ENCODE assay signal across 20 cellular contexts in the genomic region with DNA sequence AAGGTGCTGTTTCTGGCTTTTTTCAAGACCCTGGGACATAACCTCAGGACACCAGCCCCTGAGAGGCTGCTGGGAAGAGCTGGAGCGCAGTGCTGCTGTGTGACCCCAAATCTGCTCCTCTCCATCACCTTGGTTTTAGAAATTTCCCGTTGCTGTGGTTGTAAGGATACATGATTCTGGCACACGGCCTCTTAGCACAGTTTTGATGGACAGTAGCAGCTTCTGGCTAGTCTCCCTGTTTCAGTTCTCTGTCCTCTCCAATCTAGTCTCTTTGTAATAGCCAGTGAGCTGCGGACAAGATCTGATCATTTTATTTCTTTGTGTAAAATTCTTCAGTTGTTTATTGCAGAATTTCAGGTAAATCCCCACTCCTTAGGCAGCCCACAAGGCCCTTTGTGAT. TPM values are rescaled to one million over a fixed set of nuclear protein-coding genes. Genes with fewer than 3 reads are reported as not detected.
DNase-seq lines count a peak whose midpoint lies in the region; ATAC-seq and TF ChIP-seq lines count a peak whose summit lies in the region.
"Had no signal": no experiment of that assay in that cellular context is flagged by ENCODE, and none has a peak within 500 bp of the region (broad histone marks: within the 10 kb centered on the region; RNA-seq: fewer than 3 reads in every experiment).

No MANE protein-coding gene starts in this region.

- in situ Hi-C loops in transverse colon (cut with MboI; ENCODE audit: low pct_ligation_motif_present in 1 of 4, low pct_unique_long_range_greater_than_20kb in 1 of 4, low sequenced_read_pairs in 3 of 4): no loop called here

- peaks cover 6% of the 10 kb centered on the region for H3K27me3 ChIP-seq in CD4-positive, alpha-beta memory T cell (ENCODE audit: insufficient read depth, low read length)
- peaks cover 27% of the 10 kb centered on the region for H3K27me3 ChIP-seq in layer of hippocampus (ENCODE audit: control insufficient read depth, insufficient read depth, low read length)
- peaks cover 60% of the 10 kb centered on the region for H3K27me3 ChIP-seq in transverse colon

- no peak overlapping the region for H3K27ac ChIP-seq in CD4-positive, alpha-beta memory T cell (ENCODE audit: low read depth, low read length)
- H3K27ac ChIP-seq in layer of hippocampus (ENCODE audit: low read depth, low read length) (peak overlapping the region; percentile 19), transverse colon (no peak overlapping the region)

- POLR2A ChIA-PET in CD4-positive, alpha-beta memory T cell (lab: Charles Lee; ENCODE audit: partially characterized antibody): no interaction called here

- peaks cover 4 to 20% (median 11%) of the 10 kb centered on the region in 4 donors for H3K4me1 Mint-ChIP-seq in CD4-positive, alpha-beta memory T cell
- peaks cover 9% of the 10 kb centered on the region for H3K4me1 Mint-ChIP-seq in progenitor cell of endocrine pancreas (ENCODE audit: low read depth)
- H3K4me1 Mint-ChIP-seq in stimulated activated effector memory CD8-positive, alpha-beta T cell treated with anti-CD3 and anti-CD28 coated beads, Interleukin-12 subunit alpha, Interleukin-12 subunit beta, amount 100 ng/mL, for 72 hours: peaks cover 6% of the 10 kb centered on the region

- no peaks in the 10 kb centered on the region for H3K36me3 ChIP-seq in CD4-positive, alpha-beta memory T cell (ENCODE audit: insufficient read depth, low read length)
- H3K36me3 ChIP-seq in transverse colon: no peaks in the 10 kb centered on the region
- H3K36me3 ChIP-seq: BE2C had no signal

- DNase-seq in CD4-positive, alpha-beta memory T cell: no peak
- DNase-seq in LHCN-M2 (ENCODE audit: low read depth) (peak; percentile 29), progenitor cell of endocrine pancreas (ENCODE audit: low spot score, unreplicated experiment) (no peak), posterior cingulate gyrus (no peak), NCI-H446 treated with DMSO at 0.1 percent for 48 hours (lab: John Stamatoyannopoulos, UW) (no peak), transverse colon (no peak)
- DNase-seq in stimulated activated effector memory CD8-positive, alpha-beta T cell treated with anti-CD3 and anti-CD28 coated beads, Interleukin-12 subunit alpha, Interleukin-12 subunit beta, amount 100 ng/mL, for 72 hours (ENCODE audit: low spot score in 2 of 2): no peak
- DNase-seq: BE2C; Calu3; CD4-positive, CD25-positive, alpha-beta regulatory T cell; GF-D8; NCI-H1105 treated with DMSO at 0.1 percent for 48 hours; NCI-H1694; NCI-H2081 treated with DMSO at 0.1 percent for 48 hours; NCI-H510A treated with DMSO at 0.1 percent for 48 hours; SHP77 had no signal

- H3K27me3 Mint-ChIP-seq in CD4-positive, alpha-beta memory T cell: peaks cover 36 to 39% of the 10 kb centered on the region in 2 donors
- H3K27me3 Mint-ChIP-seq in progenitor cell of endocrine pancreas: peaks cover 44% of the 10 kb centered on the region

- H3K9me3 ChIP-seq in CD4-positive, alpha-beta memory T cell (ENCODE audit: control insufficient read depth in 1 of 2, low read length in 2 of 2): no peaks in the 10 kb centered on the region
- no peaks in the 10 kb centered on the region for H3K9me3 ChIP-seq in transverse colon
- H3K9me3 ChIP-seq: BE2C had no signal

- H3K4me1 ChIP-seq in CD4-positive, alpha-beta memory T cell (ENCODE audit: insufficient read depth, low read length): peaks cover 10% of the 10 kb centered on the region
- peaks cover 4 to 27% (median 15%) of the 10 kb centered on the region in 4 donors for H3K4me1 ChIP-seq in transverse colon
- H3K4me1 ChIP-seq: BE2C had no signal

- 50 to 70% methylated on average over 1 to 4 of the region's 4 CpGs for WGBS in transverse colon (ENCODE audit: low coverage in 1 of 2), 2 donors

- H3K27ac Mint-ChIP-seq in CD4-positive, alpha-beta memory T cell: no peak overlapping the region
- no peak overlapping the region for H3K27ac Mint-ChIP-seq in progenitor cell of endocrine pancreas
- no peak overlapping the region for H3K27ac Mint-ChIP-seq in stimulated activated effector memory CD8-positive, alpha-beta T cell treated with anti-CD3 and anti-CD28 coated beads, Interleukin-12 subunit alpha, Interleukin-12 subunit beta, amount 100 ng/mL, for 72 hours
- H3K27ac Mint-ChIP-seq: CD4-positive, CD25-positive, alpha-beta regulatory T cell had no signal

- H3K4me3 ChIP-seq in CD4-positive, alpha-beta memory T cell (ENCODE audit: low read length in 2 of 2): no peak overlapping the region
- H3K4me3 ChIP-seq in transverse colon: no peak overlapping the region

- H3K9me3 Mint-ChIP-seq in CD4-positive, alpha-beta memory T cell: no peaks in the 10 kb centered on the region
- H3K9me3 Mint-ChIP-seq in progenitor cell of endocrine pancreas (ENCODE audit: low read depth): no peaks in the 10 kb centered on the region
- H3K9me3 Mint-ChIP-seq in stimulated activated effector memory CD8-positive, alpha-beta T cell treated with anti-CD3 and anti-CD28 coated beads, Interleukin-12 subunit alpha, Interleukin-12 subunit beta, amount 100 ng/mL, for 72 hours: no peaks in the 10 kb centered on the region

- CTCF ChIA-PET in CD4-positive, alpha-beta memory T cell (lab: Charles Lee; ENCODE audit: partially characterized antibody): no interaction called here

- peak overlapping the region in 5 of 8 donors; percentile 8 to 32 (median 26) for H3K4me3 Mint-ChIP-seq in CD4-positive, alpha-beta memory T cell
- peak overlapping the region; percentile 30 for H3K4me3 Mint-ChIP-seq in progenitor cell of endocrine pancreas (ENCODE audit: low read depth)
- no peak overlapping the region for H3K4me3 Mint-ChIP-seq in stimulated activated effector memory CD8-positive, alpha-beta T cell treated with anti-CD3 and anti-CD28 coated beads, Interleukin-12 subunit alpha, Interleukin-12 subunit beta, amount 100 ng/mL, for 72 hours

- TF ChIP-seq CTCF in progenitor cell of endocrine pancreas (IDR thresholded peaks at IDR 0.05; ENCODE audit: unreplicated experiment) (no peak), transverse colon (IDR thresholded peaks at IDR 0.05) (no peak)

- ATAC-seq in stimulated activated effector memory CD8-positive, alpha-beta T cell treated with anti-CD3 and anti-CD28 coated beads, Interleukin-12 subunit alpha, Interleukin-12 subunit beta, amount 100 ng/mL, for 72 hours: no peak

- no peak for TF ChIP-seq EP300 in transverse colon (IDR thresholded peaks at IDR 0.05; ENCODE audit: low read depth)

- intact Hi-C loops in CD4-positive, alpha-beta memory T cell (cut with micrococcal nuclease): no loop called here
- intact Hi-C loops in posterior cingulate gyrus (cut with DNase I) (no loop called here), transverse colon (cut with DNase I; ENCODE audit: low total_unique reads) (no loop called here)

- TF ChIP-seq POLR2A in transverse colon (IDR thresholded peaks at IDR 0.05): no peak

- no peaks in the 10 kb centered on the region for H3K36me3 Mint-ChIP-seq in CD4-positive, alpha-beta memory T cell
- peaks cover 4% of the 10 kb centered on the region for H3K36me3 Mint-ChIP-seq in progenitor cell of endocrine pancreas (ENCODE audit: insufficient read depth)
- H3K36me3 Mint-ChIP-seq in stimulated activated effector memory CD8-positive, alpha-beta T cell treated with anti-CD3 and anti-CD28 coated beads, Interleukin-12 subunit alpha, Interleukin-12 subunit beta, amount 100 ng/mL, for 72 hours: no peaks in the 10 kb centered on the region
- H3K36me3 Mint-ChIP-seq: CD4-positive, CD25-positive, alpha-beta regulatory T cell had no signal

RNA-seq across cellular contexts. Expression of a gene that starts 3.1 kb away (rescaled TPM):
- total RNA-seq in CD4-positive, alpha-beta memory T cell: under 1 TPM; 0.30 to 0.67 TPM
- polyA plus RNA-seq in CD4-positive, alpha-beta memory T cell: under 1 TPM in 1 of 2 donors, not detected in 1; 0.09 TPM
- not detected in 2 replicates for total RNA-seq in LHCN-M2 (2014; rRNA removed)
- polyA plus RNA-seq in LHCN-M2 (2012): 0.01 TPM
- total RNA-seq in progenitor cell of endocrine pancreas: 14.1 and 16.3 TPM in 2 replicates
- total RNA-seq in transverse colon: 1 to 10 TPM in 2 of 4 donors, under 1 TPM in 1, not detected in 1; 0.37 to 4.9 (median 3.7) TPM
- total RNA-seq: A172; CD4-positive, CD25-positive, alpha-beta regulatory T cell; H4; RPMI7951 had no signal
- polyA plus RNA-seq: CD4-positive, CD25-positive, alpha-beta regulatory T cell had no signal

RNA-seq across cellular contexts. Expression of a gene that starts 57.0 kb away (rescaled TPM):
- 1 to 10 TPM; 4.7 to 6.3 TPM for total RNA-seq in CD4-positive, alpha-beta memory T cell
- 10 to 100 TPM; 12.1 to 15.0 TPM for polyA plus RNA-seq in CD4-positive, alpha-beta memory T cell
- total RNA-seq in LHCN-M2 (2014; rRNA removed): 28.4 and 29.3 TPM in 2 replicates
- 25.9 TPM for polyA plus RNA-seq in LHCN-M2 (2012)
- 11.6 and 14.2 TPM in 2 replicates for total RNA-seq in progenitor cell of endocrine pancreas
- 10 to 100 TPM; 39.5 to 68.8 (median 57.8) TPM for total RNA-seq in transverse colon
